5 cellular contexts compared by ENCODE assay signal in the genomic region with DNA sequence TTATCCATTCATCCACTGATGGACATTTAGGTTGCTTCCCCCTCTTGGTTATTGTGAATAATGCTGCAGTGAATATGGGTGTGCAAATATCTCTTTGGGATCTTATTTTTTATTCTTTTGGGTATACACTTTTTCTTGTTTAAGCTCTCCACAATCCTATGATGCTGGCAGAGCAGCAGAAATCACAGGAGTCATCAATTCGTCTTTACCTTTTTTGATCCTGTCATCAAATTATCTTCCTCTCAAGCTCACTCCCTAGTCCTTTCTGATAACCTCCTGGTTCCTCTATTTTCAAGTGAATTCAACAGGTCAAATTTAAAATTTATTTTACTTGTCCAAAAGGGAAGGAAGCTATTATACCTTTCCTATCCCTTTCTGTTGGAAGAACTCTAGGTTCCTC.
"Had no signal": no experiment of that assay in that cellular context is flagged by ENCODE, and none has a peak within 500 bp of the region (broad histone marks: within the 10 kb centered on the region; RNA-seq: fewer than 3 reads in every experiment).

No MANE protein-coding gene starts in this region.

- ATAC-seq: K562 had no signal

- H3K27ac ChIP-seq: HL-60 had no signal

- H3K4me3 ChIP-seq: K562 had no signal

- FAIRE-seq: K562 had no signal

- DNase-seq: IMR-90, KBM-7, KG1 had no signal
